Comparison of ENCODE assay signal across 1 cellular context in genomic region chr1:160117300-160117699, GRCh38.
A peak's percentile ranks its signal among the peaks of the same experiment; 100 is the strongest.
TF ChIP-seq lines count a peak whose summit lies in the region.

No MANE protein-coding gene starts in this region.

TF ChIP-seq in HepG2, 621 proteins besides CTCF, POLR2A, EP300 and RAD21:
- TF ChIP-seq CEBPB (IDR thresholded peaks at IDR 0.05; ENCODE audit: borderline replicate concordance, low read depth, low read length) (peak; percentile 15; the same call in 1 of the 2 replicates), MZF1 (CRISPR knock-in tag; IDR thresholded peaks at IDR 0.05; ENCODE audit: borderline replicate concordance) (no peak), ATAD3A (CRISPR knock-in tag; IDR thresholded peaks at IDR 0.05) (no peak)
